Comparison of ENCODE assay signal across 9 cellular contexts in the genomic region with DNA sequence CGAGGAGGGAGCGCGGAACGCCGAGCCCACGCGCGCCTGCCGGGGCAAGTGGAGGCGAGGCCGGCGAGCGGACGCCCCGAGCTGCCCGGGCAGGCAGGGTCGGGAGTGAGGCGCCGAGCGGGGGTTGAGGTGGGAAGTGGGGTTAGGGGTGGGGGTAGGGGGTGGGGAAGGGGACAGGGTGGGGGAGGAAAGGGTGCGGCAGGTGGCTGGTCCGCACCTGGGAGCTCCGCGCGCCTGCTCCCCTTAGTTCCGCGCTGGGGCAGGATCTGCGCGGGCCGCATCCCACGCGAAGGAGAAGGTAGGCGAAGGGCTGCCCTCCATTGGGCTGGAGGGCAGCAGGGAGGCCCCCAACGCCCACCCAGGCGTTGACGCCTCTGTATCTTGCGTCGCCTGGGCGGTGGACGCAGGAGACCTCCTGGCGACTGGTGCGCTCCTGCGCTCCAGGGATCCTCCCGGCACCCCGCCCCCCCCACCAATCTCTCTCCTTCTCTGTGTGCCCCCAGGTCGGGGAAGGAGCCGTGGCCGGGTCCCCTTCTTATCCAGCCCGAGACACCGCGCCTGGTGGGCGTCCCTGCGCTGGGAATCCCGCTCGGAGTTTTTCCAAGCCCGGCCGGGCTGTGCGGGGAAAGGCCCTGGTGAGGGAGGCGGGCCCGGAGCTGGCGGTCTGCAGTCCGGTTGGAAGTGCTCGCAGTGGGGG. TPM values are rescaled to one million over a fixed set of nuclear protein-coding genes. Genes with fewer than 3 reads are reported as not detected.
DNase-seq lines count a peak whose midpoint lies in the region; ATAC-seq, FAIRE-seq and TF ChIP-seq lines count a peak whose summit lies in the region.
"Had no signal": no experiment of that assay in that cellular context is flagged by ENCODE, and none has a peak within 500 bp of the region (broad histone marks: within the 10 kb centered on the region; RNA-seq: fewer than 3 reads in every experiment).

No MANE protein-coding gene starts in this region.

- no peaks in the 10 kb centered on the region for H3K9me2 ChIP-seq in PC-9 (ENCODE audit: insufficient read depth)

- H3K4me1 ChIP-seq in PC-9 (replicated peaks; ENCODE audit: insufficient read depth) = peaks cover 14% of the 10 kb centered on the region; the same call in 1 of the 2 replicates
- peaks cover 12% of the 10 kb centered on the region for H3K4me1 ChIP-seq in endothelial cell of umbilical vein (ENCODE audit: control insufficient read depth, extremely low read depth, insufficient read depth, low read length)
- H3K4me1 ChIP-seq in parathyroid adenoma = no peaks in the 10 kb centered on the region
- H3K4me1 ChIP-seq in adrenal gland (replicated peaks in 1 of 2) = peaks cover 30 to 48% of the 10 kb centered on the region in 2 donors

- H3K79me2 ChIP-seq in PC-9 (ENCODE audit: low read depth) (no peaks in the 10 kb centered on the region), endothelial cell of umbilical vein (ENCODE audit: control insufficient read depth, insufficient read depth, low read length) (no peaks in the 10 kb centered on the region), parathyroid adenoma (no peaks in the 10 kb centered on the region)

- POLR2A ChIA-PET in PC-9 (lab: Charles Lee; ENCODE audit: unreplicated experiment) = no interaction called here
- POLR2A ChIA-PET in endothelial cell of umbilical vein (lab: Charles Lee) = no interaction called here

- H3K4me2 ChIP-seq in PC-9 = peak overlapping the region; percentile 92
- no peak overlapping the region for H3K4me2 ChIP-seq in endothelial cell of umbilical vein (ENCODE audit: insufficient read depth, low read length)
- H3K4me2 ChIP-seq in parathyroid adenoma (ENCODE audit: low read length) = peak overlapping the region; percentile 58

- H3K9ac ChIP-seq in endothelial cell of umbilical vein (replicated peaks; ENCODE audit: extremely low read depth, insufficient read depth, low read length) = no peak overlapping the region
- no peak overlapping the region for H3K9ac ChIP-seq in parathyroid adenoma

- H4K20me1 ChIP-seq in PC-9 (ENCODE audit: insufficient read depth) = no peaks in the 10 kb centered on the region
- no peaks in the 10 kb centered on the region for H4K20me1 ChIP-seq in endothelial cell of umbilical vein (replicated peaks; ENCODE audit: control insufficient read depth, extremely low read depth, insufficient read depth, low read length)

- dilution Hi-C loops in endothelial cell of umbilical vein (cut with MboI; ENCODE audit: extremely low pct_ligation_motif_present, low sequenced_read_pairs) = no loop called here

- H3K27me3 ChIP-seq in PC-9 (ENCODE audit: insufficient read depth, low read depth) = peaks cover 18% of the 10 kb centered on the region
- H3K27me3 ChIP-seq in endothelial cell of umbilical vein (ENCODE audit: control insufficient read depth in 2 of 2, insufficient read depth in 2 of 2, low read length in 2 of 2) = peaks cover 46 to 72% of the 10 kb centered on the region in 2 experiments
- H3K27me3 ChIP-seq in parathyroid adenoma (ENCODE audit: control insufficient read depth, insufficient read depth, low read length) = peaks cover 3% of the 10 kb centered on the region
- H3K27me3 ChIP-seq in adrenal gland = peaks cover 47% of the 10 kb centered on the region

- H3F3A ChIP-seq in PC-9 (ENCODE audit: insufficient read depth, low read depth) = peaks cover 4% of the 10 kb centered on the region; the same call in 1 of the 2 replicates

- H3K27ac ChIP-seq in PC-9 = no peak overlapping the region
- no peak overlapping the region for H3K27ac ChIP-seq in endothelial cell of umbilical vein (ENCODE audit: insufficient read depth, low read depth, low read length)
- no peak overlapping the region for H3K27ac ChIP-seq in parathyroid adenoma
- H3K27ac ChIP-seq in adrenal gland = no peak overlapping the region

- TF ChIP-seq POLR2A in endothelial cell of umbilical vein (IDR thresholded peaks at IDR 0.05; ENCODE audit: low read depth, low read length) (no peak), adrenal gland (IDR thresholded peaks at IDR 0.05) (no peak)

- BruUV-seq in PC-9 (replicated peaks; lab: Mats Ljungman, UMichigan) (no TSS peak), endothelial cell of umbilical vein (replicated peaks; lab: Mats Ljungman, UMichigan) (no TSS peak)

- TF ChIP-seq CTCF in PC-9 (conservative IDR thresholded peaks at IDR 0.05) (no peak), endothelial cell of umbilical vein (IDR thresholded peaks at IDR 0.05; ENCODE audit: extremely low read depth in 1 of 2, insufficient read depth in 1 of 2, low read depth in 1 of 2, low read length in 2 of 2) (no peak), parathyroid adenoma (IDR thresholded peaks at IDR 0.05) (no peak), adrenal gland (IDR thresholded peaks at IDR 0.05) (no peak)

- peak overlapping the region; percentile 52; the same call in 1 of the 2 replicates for H3K4me3 ChIP-seq in PC-9
- peak overlapping the region in 1 of 3 experiments; percentile 8 for H3K4me3 ChIP-seq in endothelial cell of umbilical vein (replicated peaks in 1 of 3; ENCODE audit: insufficient read depth in 1 of 3, low read depth in 1 of 3, low read length in 3 of 3)
- peak overlapping the region; percentile 16 for H3K4me3 ChIP-seq in parathyroid adenoma (ENCODE audit: low read depth, low read length)
- peak overlapping the region in 1 of 4 donors; percentile 35 for H3K4me3 ChIP-seq in adrenal gland

- FAIRE-seq in endothelial cell of umbilical vein (lab: Jason Lieb, UNC) = no peak
- FAIRE-seq: islet of Langerhans had no signal

- H3K9me3 ChIP-seq in PC-9 (ENCODE audit: insufficient read depth, low read depth) = no peaks in the 10 kb centered on the region
- no peaks in the 10 kb centered on the region for H3K9me3 ChIP-seq in endothelial cell of umbilical vein (replicated peaks; ENCODE audit: control insufficient read depth, insufficient read depth, low read length)
- no peaks in the 10 kb centered on the region for H3K9me3 ChIP-seq in parathyroid adenoma (ENCODE audit: control insufficient read depth, low read length)
- H3K9me3 ChIP-seq in adrenal gland (replicated peaks in 1 of 3) = no peaks in the 10 kb centered on the region

- 0 to 2% (median 0%) methylated on average over 5 to 63 of the region's 63 CpGs for WGBS in adrenal gland, 4 donors

- H3K36me3 ChIP-seq in PC-9 (ENCODE audit: low read depth) (no peaks in the 10 kb centered on the region), endothelial cell of umbilical vein (ENCODE audit: control insufficient read depth in 2 of 2, extremely low read depth in 1 of 2, insufficient read depth in 2 of 2, low read length in 2 of 2) (no peaks in the 10 kb centered on the region), parathyroid adenoma (ENCODE audit: control insufficient read depth, insufficient read depth, low read length) (no peaks in the 10 kb centered on the region), adrenal gland (replicated peaks in 1 of 2) (no peaks in the 10 kb centered on the region)

- no peak for ATAC-seq in HG02759 (IDR thresholded peaks at IDR 0.05; ENCODE audit: unreplicated experiment)

- H3K9me1 ChIP-seq in endothelial cell of umbilical vein (replicated peaks; ENCODE audit: control insufficient read depth, extremely low read depth, insufficient read depth, low read length) = no peaks in the 10 kb centered on the region

- DNase-seq in Daoy (ENCODE audit: low read depth) = peak; percentile 26
- no peak for DNase-seq in PC-9
- no peak for DNase-seq in endothelial cell of umbilical vein (ENCODE audit: low read depth, low spot score)
- no peak for DNase-seq in adrenal gland
- no peak for DNase-seq in H4 (ENCODE audit: low spot score)
- DNase-seq in ecto neural progenitor cell (ENCODE audit: low spot score) = no peak

- H2AFZ ChIP-seq in PC-9 (peak overlapping the region; percentile 74), endothelial cell of umbilical vein (ENCODE audit: low read depth, low read length) (no peak overlapping the region), parathyroid adenoma (peak overlapping the region; percentile 45)

- CTCF ChIA-PET in PC-9 (lab: Charles Lee) = interaction anchor here (0.8 kb wide), 1 partner anchor 61 kb away, joined by 3 read pairs; no protein-coding TSS in a partner anchor
- CTCF ChIA-PET in endothelial cell of umbilical vein (lab: Charles Lee) = interaction anchor here (1.3 kb wide), 1 partner anchor 11 kb away, joined by 3 read pairs; no protein-coding TSS in a partner anchor

- intact Hi-C loops in PC-9 (cut with micrococcal nuclease; ENCODE audit: unreplicated experiment) = loop anchor here (10.0 kb wide), 1 partner anchor 558 kb away; no protein-coding TSS in a partner anchor
- intact Hi-C loops in endothelial cell of umbilical vein (cut with micrococcal nuclease) = loop anchor here (2.0 kb wide), 1 partner anchor 24 kb away; no protein-coding TSS in a partner anchor
- intact Hi-C loops in adrenal gland (cut with DNase I) = loop anchor here in 1 of 2 donors (5.0 kb wide), 1 partner anchor 139 kb away; no protein-coding TSS in a partner anchor

TF ChIP-seq in endothelial cell of umbilical vein, 7 proteins besides CTCF, POLR2A, EP300 and RAD21 (continues in another document):
- TF ChIP-seq, protein P1, sequence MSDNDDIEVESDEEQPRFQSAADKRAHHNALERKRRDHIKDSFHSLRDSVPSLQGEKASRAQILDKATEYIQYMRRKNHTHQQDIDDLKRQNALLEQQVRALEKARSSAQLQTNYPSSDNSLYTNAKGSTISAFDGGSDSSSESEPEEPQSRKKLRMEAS (IDR thresholded peaks at IDR 0.05; ENCODE audit: insufficient read depth, insufficient read length) = no peak
- TF ChIP-seq JUN (IDR thresholded peaks at IDR 0.05; ENCODE audit: borderline replicate concordance, insufficient read depth, insufficient read length, low read depth) = no peak
- TF ChIP-seq FOS (IDR thresholded peaks at IDR 0.05; ENCODE audit: borderline replicate concordance, insufficient read depth, low read length) = no peak
- no peak for TF ChIP-seq GATA2 (IDR thresholded peaks at IDR 0.05; ENCODE audit: insufficient read depth, insufficient read length, low read depth, low read length)
- TF ChIP-seq EZH2 (IDR thresholded peaks at IDR 0.05; ENCODE audit: borderline replicate concordance, low read depth, low read length, severe bottlenecking) = peak; percentile 89

RNA-seq across cellular contexts. Expression of a gene that starts 51.3 kb away (rescaled TPM):
- total RNA-seq in Daoy (2014; rRNA removed; shearing (Covaris generic)) = 72.6 and 79.7 TPM in 2 replicates
- total RNA-seq in PC-9 (2021) (60.8 and 88.3 TPM in 2 replicates), endothelial cell of umbilical vein (53.7 and 57.3 TPM in 2 replicates), adrenal gland (100 to 1,000 TPM in 1 of 8 donors, 10 to 100 TPM in 7; 55.5 to 113 (median 72.6) TPM)
- polyA plus RNA-seq in endothelial cell of umbilical vein (37.0 and 46.7 TPM in 2 replicates), adrenal gland (100 to 1,000 TPM in 2 of 3 donors, 10 to 100 TPM in 1; 82.6 to 135 (median 135) TPM)
- 51.2 and 52.4 TPM in 2 replicates for polyA plus RNA-seq in endothelial cell of umbilical vein (2011; cell fraction: cytosol; rRNA removed)
- polyA plus RNA-seq in endothelial cell of umbilical vein (2011; cell fraction: nucleus; rRNA removed) = 52.2 and 59.6 TPM in 2 replicates
- 78.2 and 107 TPM in 2 replicates for polyA plus RNA-seq in endothelial cell of umbilical vein (2012)
- 24.3 and 25.3 TPM in 2 replicates for polyA minus RNA-seq in endothelial cell of umbilical vein
- polyA minus RNA-seq in endothelial cell of umbilical vein (2011; cell fraction: cytosol; rRNA and poly(A)+ RNA removed) = 18.4 TPM
- polyA minus RNA-seq in endothelial cell of umbilical vein (2011; cell fraction: nucleus; rRNA and poly(A)+ RNA removed) = 20.9 and 22.9 TPM in 2 replicates
- 180 and 190 TPM in 2 replicates for total RNA-seq in H4 (2014; rRNA removed; shearing (Covaris generic))
